1 cellular context compared by ENCODE assay signal in the genomic region with DNA sequence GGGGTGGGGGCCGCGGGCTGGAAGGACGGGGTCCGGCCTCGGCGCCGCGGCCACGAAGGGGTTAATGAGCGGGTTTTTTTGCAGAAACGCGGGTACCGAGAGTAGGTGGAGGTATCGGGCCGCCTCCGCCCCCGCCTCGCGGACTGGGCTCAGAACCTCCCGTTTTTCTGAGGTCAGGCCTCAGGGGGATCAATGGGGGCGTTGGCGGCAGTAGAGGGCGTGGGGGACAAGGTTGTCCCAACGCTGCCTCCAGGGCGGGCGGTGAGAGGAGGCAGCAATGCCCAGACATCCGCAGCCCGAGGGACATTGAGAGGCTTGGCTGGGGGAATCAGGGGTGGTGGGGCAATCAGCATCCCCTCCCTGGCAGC.
TF ChIP-seq lines count a peak whose summit lies in the region.

No MANE protein-coding gene starts in this region.

TF ChIP-seq in HEK293, 187 proteins besides CTCF, POLR2A, EP300 and RAD21 (continued from another document):
- TF ChIP-seq, protein P1, sequence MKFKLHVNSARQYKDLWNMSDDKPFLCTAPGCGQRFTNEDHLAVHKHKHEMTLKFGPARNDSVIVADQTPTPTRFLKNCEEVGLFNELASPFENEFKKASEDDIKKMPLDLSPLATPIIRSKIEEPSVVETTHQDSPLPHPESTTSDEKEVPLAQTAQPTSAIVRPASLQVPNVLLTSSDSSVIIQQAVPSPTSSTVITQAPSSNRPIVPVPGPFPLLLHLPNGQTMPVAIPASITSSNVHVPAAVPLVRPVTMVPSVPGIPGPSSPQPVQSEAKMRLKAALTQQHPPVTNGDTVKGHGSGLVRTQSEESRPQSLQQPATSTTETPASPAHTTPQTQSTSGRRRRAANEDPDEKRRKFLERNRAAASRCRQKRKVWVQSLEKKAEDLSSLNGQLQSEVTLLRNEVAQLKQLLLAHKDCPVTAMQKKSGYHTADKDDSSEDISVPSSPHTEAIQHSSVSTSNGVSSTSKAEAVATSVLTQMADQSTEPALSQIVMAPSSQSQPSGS (tag by site-specific recombination; IDR thresholded peaks at IDR 0.05; ENCODE audit: low read depth) = no peak
